9 cellular contexts compared by ENCODE assay signal in genomic region chr16:50213939-50214519, GRCh38. TPM values are rescaled to one million over a fixed set of nuclear protein-coding genes. Genes with fewer than 3 reads are reported as not detected.
DNase-seq lines count a peak whose midpoint lies in the region; ATAC-seq and TF ChIP-seq lines count a peak whose summit lies in the region.
"Had no signal": no experiment of that assay in that cellular context is flagged by ENCODE, and none has a peak within 500 bp of the region (broad histone marks: within the 10 kb centered on the region; RNA-seq: fewer than 3 reads in every experiment).

No MANE protein-coding gene starts in this region.

- TF ChIP-seq CTCF in GM13977 (IDR thresholded peaks at IDR 0.05; ENCODE audit: extremely low read depth, insufficient read depth, missing control alignments) (peak; percentile 62), colonic mucosa (IDR thresholded peaks at IDR 0.05) (peak; percentile 73)

- in situ Hi-C loops in GM13977 (cut with MboI; ENCODE audit: low pct_unique_long_range_greater_than_20kb, low sequenced_read_pairs, unreplicated experiment): loop anchor here (10.0 kb wide), 2 partner anchors 141 to 149 kb away; partner anchors contain the start of gene HEATR3

- H3K4me1 ChIP-seq in colonic mucosa: peaks cover 11% of the 10 kb centered on the region

- no peaks in the 10 kb centered on the region for H3K36me3 ChIP-seq in colonic mucosa

- no peaks in the 10 kb centered on the region for H3K27me3 ChIP-seq in colonic mucosa
- H3K27me3 ChIP-seq: SJCRH30 had no signal

- no peak overlapping the region for H3K27ac ChIP-seq in colonic mucosa
- H3K27ac ChIP-seq: SJCRH30 had no signal

- DNase-seq in CD1c-positive myeloid dendritic cell (ENCODE audit: extremely low spot score) (peak; percentile 81), GM13977 (ENCODE audit: low spot score) (peak; percentile 45), OCI-M1 (lab: John Stamatoyannopoulos, UW) (peak; percentile 78), colonic mucosa (no peak), myocyte (ENCODE audit: low read depth) (peak; percentile 73), HK-2 (ENCODE audit: unreplicated experiment) (no peak), posterior cingulate gyrus (no peak)

- ATAC-seq in HG02840 (IDR thresholded peaks at IDR 0.05; ENCODE audit: low FRiP score, unreplicated experiment): no peak

- H3K9me3 ChIP-seq in colonic mucosa: no peaks in the 10 kb centered on the region
- H3K9me3 ChIP-seq: SJCRH30 had no signal

- no peak overlapping the region for H3K9ac ChIP-seq in colonic mucosa (ENCODE audit: low read depth in 2 of 2, low read length in 2 of 2)

- H3K4me3 ChIP-seq in colonic mucosa: no peak overlapping the region
- H3K4me3 ChIP-seq: SJCRH30 had no signal

- intact Hi-C loops in colonic mucosa (cut with DNase I) (loop anchor here (2.0 to 10.0 kb wide), 3 partner anchors 147 to 451 kb away; partner anchors contain the start of genes CNEP1R1 and HEATR3), posterior cingulate gyrus (cut with DNase I) (loop anchor here (5.0 to 10.0 kb wide), 3 partner anchors 151 to 593 kb away; partner anchors contain the start of gene BRD7)

RNA-seq across cellular contexts. Expression of gene ADCY7, which starts 52.3 kb away (rescaled TPM):
- total RNA-seq in colonic mucosa: 10 to 100 TPM; 15.8 to 19.2 TPM
- total RNA-seq in myocyte: 12.7 and 24.4 TPM in 2 replicates
- 20.4 TPM for polyA plus RNA-seq in myocyte (2012)

Comparison
In these comparisons a context has a peak if more than half of its experiments do, and no peak if none do; other contexts are left out.
1. DNase-seq: peak in CD1c-positive myeloid dendritic cell (single experiment), GM13977 (single experiment), OCI-M1 (single experiment) and myocyte (single experiment); none in colonic mucosa (single experiment), HK-2 (single experiment) and posterior cingulate gyrus (0 of 10).